ENCODE assay signal across 8 cellular contexts in the genomic region with DNA sequence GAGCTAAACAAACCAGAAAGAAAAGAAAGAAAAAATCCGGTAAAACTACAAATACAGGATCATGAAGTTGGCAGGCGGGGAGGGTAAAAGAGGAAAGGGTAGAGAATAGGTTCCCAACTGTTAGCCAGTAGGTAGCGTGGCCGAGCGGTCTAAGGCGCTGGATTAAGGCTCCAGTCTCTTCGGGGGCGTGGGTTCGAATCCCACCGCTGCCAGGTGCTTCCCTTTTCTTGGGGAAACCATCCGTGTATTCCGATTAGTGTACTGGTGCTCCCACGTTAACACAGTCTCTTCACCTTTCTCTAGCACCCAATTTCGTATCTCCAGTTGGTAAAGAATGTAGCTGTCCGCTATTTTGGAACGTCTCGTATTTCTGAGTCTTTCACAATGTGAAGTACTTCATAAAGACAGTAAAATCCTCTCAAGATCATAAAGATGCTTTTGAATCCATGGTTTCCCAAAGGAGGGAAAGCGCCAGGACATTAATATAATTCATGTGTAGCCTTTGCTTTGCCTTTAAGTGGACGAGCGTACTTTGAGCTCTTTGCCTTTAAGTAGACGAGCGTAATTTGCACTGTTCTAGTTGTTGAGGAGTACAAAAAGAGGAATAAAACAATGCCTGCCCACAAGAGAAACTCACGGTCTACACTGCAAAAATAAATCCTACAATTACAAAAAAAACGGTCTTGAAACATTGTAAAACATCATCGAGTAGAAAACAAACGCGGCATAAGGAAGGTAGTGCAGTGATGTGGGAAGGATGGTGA. TPM values are rescaled to one million over a fixed set of nuclear protein-coding genes. Genes with fewer than 3 reads are reported as not detected.
A peak's percentile ranks its signal among the peaks of the same experiment; 100 is the strongest.
DNase-seq lines count a peak whose midpoint lies in the region; ATAC-seq and TF ChIP-seq lines count a peak whose summit lies in the region.

No MANE protein-coding gene starts in this region.

- H3K27ac Mint-ChIP-seq in naive B cell: no peak overlapping the region
- no peak overlapping the region for H3K27ac Mint-ChIP-seq in stimulated activated effector memory CD8-positive, alpha-beta T cell treated with anti-CD3 and anti-CD28 coated beads, Interleukin-12 subunit alpha, Interleukin-12 subunit beta, amount 100 ng/mL, for 72 hours

- no peaks in the 10 kb centered on the region for H3K27me3 Mint-ChIP-seq in naive B cell

- H3K4me1 ChIP-seq in Peyer's patch: peaks cover 0 to 17% (median 2%) of the 10 kb centered on the region in 4 donors

- peaks cover 0 to 8% (median 0%) of the 10 kb centered on the region in 3 donors for H3K4me1 Mint-ChIP-seq in naive B cell
- H3K4me1 Mint-ChIP-seq in stimulated activated effector memory CD8-positive, alpha-beta T cell treated with anti-CD3 and anti-CD28 coated beads, Interleukin-12 subunit alpha, Interleukin-12 subunit beta, amount 100 ng/mL, for 72 hours: peaks cover 21% of the 10 kb centered on the region

- H3K36me3 Mint-ChIP-seq in naive B cell: no peaks in the 10 kb centered on the region
- H3K36me3 Mint-ChIP-seq in stimulated activated effector memory CD8-positive, alpha-beta T cell treated with anti-CD3 and anti-CD28 coated beads, Interleukin-12 subunit alpha, Interleukin-12 subunit beta, amount 100 ng/mL, for 72 hours: no peaks in the 10 kb centered on the region

- H3K9me3 ChIP-seq in Peyer's patch: no peaks in the 10 kb centered on the region

- TF ChIP-seq EP300 in Ishikawa (IDR thresholded peaks at IDR 0.05; ENCODE audit: borderline replicate concordance): no peak; the same call in 1 of the 2 replicates

- peak overlapping the region; percentile 45 to 84 (median 63) for H3K27ac ChIP-seq in Peyer's patch

- peak; percentile 6 to 12 for ATAC-seq in naive B cell (ENCODE audit: low read depth in 2 of 2)
- peak; percentile 29 for ATAC-seq in stimulated activated effector memory CD8-positive, alpha-beta T cell treated with anti-CD3 and anti-CD28 coated beads, Interleukin-12 subunit alpha, Interleukin-12 subunit beta, amount 100 ng/mL, for 72 hours

- H3K4me3 Mint-ChIP-seq in naive B cell: no peak overlapping the region
- H3K4me3 Mint-ChIP-seq in stimulated activated effector memory CD8-positive, alpha-beta T cell treated with anti-CD3 and anti-CD28 coated beads, Interleukin-12 subunit alpha, Interleukin-12 subunit beta, amount 100 ng/mL, for 72 hours: no peak overlapping the region

- H3K4me3 ChIP-seq in Peyer's patch (peak overlapping the region; percentile 74 to 86 (median 79)), fibroblast of mammary gland (ENCODE audit: control insufficient read depth, low read depth, low read length) (peak overlapping the region; percentile 97)

- TF ChIP-seq POLR2A in Peyer's patch (IDR thresholded peaks at IDR 0.05): no peak

- no peaks in the 10 kb centered on the region for H3K27me3 ChIP-seq in Peyer's patch

- TF ChIP-seq RAD21 in Ishikawa (IDR thresholded peaks at IDR 0.05; ENCODE audit: low read depth): no peak

- H3K36me3 ChIP-seq in Peyer's patch: no peaks in the 10 kb centered on the region

- DNase-seq in DMS79 treated with DMSO at 0.1 percent for 48 hours (lab: John Stamatoyannopoulos, UW): peak; percentile 82
- peak; percentile 67 to 90 (median 72) for DNase-seq in Peyer's patch
- peak; percentile 45 for DNase-seq in activated T-helper 1 cell treated with Interleukin-2 at 50 U/mL for 16 hours (ENCODE audit: low read depth)
- DNase-seq in fibroblast of mammary gland (ENCODE audit: low read depth): peak; percentile 80
- peak; percentile 72 for DNase-seq in naive B cell
- DNase-seq in stimulated activated effector memory CD8-positive, alpha-beta T cell treated with anti-CD3 and anti-CD28 coated beads, Interleukin-12 subunit alpha, Interleukin-12 subunit beta, amount 100 ng/mL, for 72 hours (ENCODE audit: low spot score in 2 of 2): peak; percentile 63 to 91
- no peak for DNase-seq in GM19240 (ENCODE audit: insufficient read length, low spot score)

- H3K9me3 Mint-ChIP-seq in naive B cell: no peaks in the 10 kb centered on the region
- H3K9me3 Mint-ChIP-seq in stimulated activated effector memory CD8-positive, alpha-beta T cell treated with anti-CD3 and anti-CD28 coated beads, Interleukin-12 subunit alpha, Interleukin-12 subunit beta, amount 100 ng/mL, for 72 hours: no peaks in the 10 kb centered on the region

- TF ChIP-seq CTCF in Peyer's patch (IDR thresholded peaks at IDR 0.05) (no peak), fibroblast of mammary gland (conservative IDR thresholded peaks at IDR 0.05; ENCODE audit: control insufficient read depth, insufficient read depth, low read depth, low read length) (no peak)

TF ChIP-seq in Ishikawa, 13 proteins besides CTCF, POLR2A, EP300 and RAD21:
- TF ChIP-seq YY1 (IDR thresholded peaks at IDR 0.05; ENCODE audit: low read depth): peak; percentile 52; the same call in 1 of the 2 replicates
- TF ChIP-seq TAF1 (IDR thresholded peaks at IDR 0.05; ENCODE audit: low read depth): no peak
- TF ChIP-seq, protein P1, sequence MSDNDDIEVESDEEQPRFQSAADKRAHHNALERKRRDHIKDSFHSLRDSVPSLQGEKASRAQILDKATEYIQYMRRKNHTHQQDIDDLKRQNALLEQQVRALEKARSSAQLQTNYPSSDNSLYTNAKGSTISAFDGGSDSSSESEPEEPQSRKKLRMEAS (IDR thresholded peaks at IDR 0.05): peak; percentile 29; the same call in 1 of the 2 replicates
- TF ChIP-seq, protein P2, sequence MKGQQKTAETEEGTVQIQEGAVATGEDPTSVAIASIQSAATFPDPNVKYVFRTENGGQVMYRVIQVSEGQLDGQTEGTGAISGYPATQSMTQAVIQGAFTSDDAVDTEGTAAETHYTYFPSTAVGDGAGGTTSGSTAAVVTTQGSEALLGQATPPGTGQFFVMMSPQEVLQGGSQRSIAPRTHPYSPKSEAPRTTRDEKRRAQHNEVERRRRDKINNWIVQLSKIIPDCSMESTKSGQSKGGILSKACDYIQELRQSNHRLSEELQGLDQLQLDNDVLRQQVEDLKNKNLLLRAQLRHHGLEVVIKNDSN (IDR thresholded peaks at IDR 0.05): no peak
- peak; percentile 85 for TF ChIP-seq TEAD4 (IDR thresholded peaks at IDR 0.05)

RNA-seq across cellular contexts. Expression of gene RNASE12, which starts 19.0 kb away (rescaled TPM):
- not detected for total RNA-seq in Peyer's patch
- not detected for polyA plus RNA-seq in naive B cell (ENCODE audit: low read depth in 6 of 6)

RNA-seq across cellular contexts. Expression of gene RNASE11, which starts 22.4 kb away (rescaled TPM):
- total RNA-seq in Peyer's patch: not detected
- not detected for polyA plus RNA-seq in naive B cell (ENCODE audit: low read depth in 6 of 6)

RNA-seq across cellular contexts. Expression of gene OR6S1, which starts 31.3 kb away (rescaled TPM):
- total RNA-seq in Peyer's patch: not detected
- not detected for polyA plus RNA-seq in naive B cell (ENCODE audit: low read depth in 6 of 6)

RNA-seq across cellular contexts. Expression of gene RNASE9, which starts 49.3 kb away (rescaled TPM):
- not detected for total RNA-seq in Peyer's patch
- not detected for polyA plus RNA-seq in naive B cell (ENCODE audit: low read depth in 6 of 6)
